11 cellular contexts compared by ENCODE assay signal in genomic region chr3:48155122-48155521, GRCh38. TPM values are rescaled to one million over a fixed set of nuclear protein-coding genes. Genes with fewer than 3 reads are reported as not detected.
DNase-seq lines count a peak whose midpoint lies in the region; ATAC-seq and TF ChIP-seq lines count a peak whose summit lies in the region.
"Had no signal": no experiment of that assay in that cellular context is flagged by ENCODE, and none has a peak within 500 bp of the region (broad histone marks: within the 10 kb centered on the region; RNA-seq: fewer than 3 reads in every experiment).

No MANE protein-coding gene starts in this region.

- WGBS in esophagus, 2 donors = 37 to 55% methylated on average over 2 of the region's 2 CpGs

- peak overlapping the region; percentile 32 for H3K4me2 ChIP-seq in PC-3 (ENCODE audit: low read length)

- H3K27ac ChIP-seq in PC-3 (ENCODE audit: low read length) (peak overlapping the region; percentile 35), esophagus (ENCODE audit: low read depth in 2 of 2, low read length in 1 of 2) (peak overlapping the region; percentile 0 to 45)
- H3K27ac ChIP-seq: 22Rv1 had no signal

- CTCF ChIA-PET in PC-3 (lab: Charles Lee) = no interaction called here

- no peak for TF ChIP-seq CTCF in PC-3 (conservative IDR thresholded peaks at IDR 0.05; ENCODE audit: low read depth, low read length)

- no peaks in the 10 kb centered on the region for H3K79me2 ChIP-seq in PC-3 (ENCODE audit: low read length)

- H3K27me3 ChIP-seq in PC-3 (ENCODE audit: low read length) = no peaks in the 10 kb centered on the region
- no peaks in the 10 kb centered on the region for H3K27me3 ChIP-seq in esophagus (ENCODE audit: control insufficient read depth in 1 of 2, insufficient read depth in 2 of 2, low read length in 2 of 2)

- 0 out of 2 replicates have a peak, but pooled peaks cover 5% of the 10 kb centered on the region for H4K20me1 ChIP-seq in PC-3 (ENCODE audit: low read length)

- DNase-seq in DMS53 (lab: John Stamatoyannopoulos, UW) (peak; percentile 18), DMS53 treated with DMSO at 0.1 percent for 48 hours (lab: John Stamatoyannopoulos, UW; ENCODE audit: unreplicated experiment) (no peak), PC-3 (peak; percentile 94), skeletal muscle cell (ENCODE audit: low read depth) (peak; percentile 51), posterior vena cava (ENCODE audit: low spot score) (no peak)
- no peak for DNase-seq in effector CD4-positive, alpha-beta T cell
- no peak for DNase-seq in activated CD8-positive, alpha-beta memory T cell treated with anti-CD3 and anti-CD28 coated beads, Interleukin-2, amount 50 U/mL, for 4 hours
- DNase-seq: GDM1, hippocampal formation had no signal

- H3K9me3 ChIP-seq in PC-3 (ENCODE audit: low read length) = no peaks in the 10 kb centered on the region
- H3K9me3 ChIP-seq in esophagus (ENCODE audit: control insufficient read depth in 2 of 2, insufficient read depth in 1 of 2, low read depth in 1 of 2, low read length in 1 of 2) = no peaks in the 10 kb centered on the region

- no peaks in the 10 kb centered on the region for H3K9me2 ChIP-seq in PC-3 (replicated peaks; ENCODE audit: low read length)

- intact Hi-C loops in PC-3 (cut with micrococcal nuclease) = no loop called here
- intact Hi-C loops in posterior vena cava (cut with DNase I) = loop anchor here (5.0 to 10.0 kb wide), 3 partner anchors 160 to 333 kb away; no protein-coding TSS in a partner anchor

- H3K4me3 ChIP-seq in PC-3 (ENCODE audit: low read length) (no peak overlapping the region), esophagus (ENCODE audit: low read depth in 1 of 2, low read length in 2 of 2) (no peak overlapping the region), skeletal muscle cell (ENCODE audit: low read depth, low read length) (no peak overlapping the region)

- BruUV-seq in PC-3 (replicated peaks; lab: Mats Ljungman, UMichigan) = no TSS peak

- no peak overlapping the region for H3K9ac ChIP-seq in PC-3 (ENCODE audit: low read length)

- ATAC-seq in PC-3 = peak; percentile 41

- no peak overlapping the region for H2AFZ ChIP-seq in PC-3 (ENCODE audit: low read length)

- H3K36me3 ChIP-seq in PC-3 (ENCODE audit: low read depth, low read length) (peaks cover 23% of the 10 kb centered on the region), esophagus (ENCODE audit: control insufficient read depth in 2 of 2, insufficient read depth in 2 of 2, low read length in 1 of 2) (peaks cover 0 to 5% of the 10 kb centered on the region in 2 donors)

- peaks cover 3% of the 10 kb centered on the region for H3F3A ChIP-seq in PC-3 (ENCODE audit: low read length, unreplicated experiment)

- POLR2A ChIA-PET in PC-3 (lab: Charles Lee; ENCODE audit: unreplicated experiment) = no interaction called here

- H3K4me1 ChIP-seq in PC-3 (ENCODE audit: insufficient read depth, low read length) (peaks cover 61% of the 10 kb centered on the region), esophagus (ENCODE audit: control insufficient read depth in 2 of 2, insufficient read depth in 2 of 2, low read length in 1 of 2) (peaks cover 2 to 5% of the 10 kb centered on the region in 2 donors)

RNA-seq across cellular contexts. Expression of gene CDC25A, which starts 33.1 kb away (rescaled TPM):
- total RNA-seq in PC-3 (2014; rRNA removed) (42.4 and 43.0 TPM in 2 replicates), posterior vena cava (under 1 TPM; 0.43 to 0.65 TPM)
- polyA plus RNA-seq in esophagus = 1 to 10 TPM; 1.8 to 2.9 TPM

Comparison
In these comparisons a context has a peak if more than half of its experiments do, and no peak if none do; other contexts are left out.
1. DNase-seq: peak in DMS53 (single experiment), PC-3 (single experiment) and skeletal muscle cell (single experiment); none in DMS53 treated with DMSO at 0.1 percent for 48 hours (single experiment), effector CD4-positive, alpha-beta T cell (single experiment), activated CD8-positive, alpha-beta memory T cell treated with anti-CD3 and anti-CD28 coated beads, Interleukin-2, amount 50 U/mL, for 4 hours (single experiment) and posterior vena cava (single experiment).
2. RNA of gene CDC25A, which starts 33.1 kb away (total RNA-seq): 42.4 to 43.0 TPM in PC-3; 0.43 to 0.65 TPM in posterior vena cava; every median in the first group is over 10 times any median in the second.